Comparison of ENCODE assay signal across 18 cellular contexts in genomic region chr1:52204696-52205095, GRCh38.
"Had no signal": no experiment of that assay in that cellular context is flagged by ENCODE, and none has a peak within 500 bp of the region (broad histone marks: within the 10 kb centered on the region; RNA-seq: fewer than 3 reads in every experiment).

No MANE protein-coding gene starts in this region.

- H3K4me3 ChIP-seq: adrenal gland, lung, mucosa of descending colon, right atrium auricular region, skin epidermis, transverse colon had no signal

- H3K27ac Mint-ChIP-seq: activated CD4-positive, alpha-beta T cell treated with anti-CD3 and anti-CD28 coated beads for 36 hours; activated CD8-positive, alpha-beta T cell treated with anti-CD3 and anti-CD28 coated beads, Interleukin-2, amount 10 ng/mL, durations not matched to agents 7 days and 5 days; activated T-helper 2 cell treated with anti-CD3 and anti-CD28 coated beads, Interferon-gamma antibody, Interleukin-2, Interleukin-4, amounts not matched to agents 10 μg/mL and 5 μg/mL and 100 μg/mL, durations not matched to agents 14 hours and 24 hours and 36 hours; endodermal cell; immature natural killer cell had no signal

- H3K4me3 Mint-ChIP-seq: activated CD4-positive, alpha-beta T cell treated with anti-CD3 and anti-CD28 coated beads for 36 hours; activated CD8-positive, alpha-beta T cell treated with anti-CD3 and anti-CD28 coated beads, Interleukin-2, amount 10 ng/mL, durations not matched to agents 7 days and 5 days; endodermal cell had no signal

- DNase-seq: activated CD4-positive, alpha-beta T cell treated with anti-CD3 and anti-CD28 coated beads for 36 hours; activated CD8-positive, alpha-beta T cell treated with anti-CD3 and anti-CD28 coated beads, Interleukin-2, amount 10 ng/mL, durations not matched to agents 7 days and 5 days; activated naive CD4-positive, alpha-beta T cell treated with anti-CD3 and anti-CD28 coated beads, Interleukin-2, amount 50 U/mL, for 16 hours; adrenal gland; dermis blood vessel endothelial cell; endodermal cell; immature natural killer cell; left colon; mucosa of descending colon; naive thymus-derived CD8-positive, alpha-beta T cell; posterior cingulate gyrus; T-helper 9 cell; transverse colon; WERI-Rb-1 had no signal

- H3K36me3 ChIP-seq: adrenal gland, right atrium auricular region, transverse colon, WERI-Rb-1 had no signal

- H3K4me1 Mint-ChIP-seq: immature natural killer cell had no signal

- H3K4me1 ChIP-seq: transverse colon had no signal

- H3K27me3 ChIP-seq: adrenal gland, right atrium auricular region, transverse colon had no signal

- H3K27me3 Mint-ChIP-seq: activated CD4-positive, alpha-beta T cell treated with anti-CD3 and anti-CD28 coated beads for 36 hours had no signal

- H3K27ac ChIP-seq: adrenal gland, right atrium auricular region, skin epidermis, transverse colon, WERI-Rb-1 had no signal

- H3K9me3 ChIP-seq: mucosa of descending colon, transverse colon had no signal
